16 cellular contexts compared by ENCODE assay signal in the genomic region with DNA sequence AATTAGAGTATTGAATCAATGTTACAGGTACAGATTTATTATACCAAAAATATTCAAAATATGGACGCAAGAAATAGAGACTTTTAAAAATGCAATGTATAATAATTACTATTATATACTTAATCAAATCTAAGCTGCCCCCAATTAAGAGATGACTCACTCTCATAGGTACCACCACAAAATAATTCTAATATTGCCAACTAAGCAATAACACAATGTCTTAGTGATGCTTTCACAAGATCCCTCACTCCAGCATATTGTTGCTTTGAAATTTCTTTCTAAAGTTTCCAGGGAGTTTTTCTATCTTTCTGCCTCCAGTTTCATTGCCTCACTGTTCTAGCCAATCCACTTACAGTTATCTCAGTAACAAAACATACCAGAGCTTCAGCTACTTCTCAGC.
DNase-seq lines count a peak whose midpoint lies in the region; ATAC-seq, FAIRE-seq and TF ChIP-seq lines count a peak whose summit lies in the region.
"Had no signal": no experiment of that assay in that cellular context is flagged by ENCODE, and none has a peak within 500 bp of the region (broad histone marks: within the 10 kb centered on the region; RNA-seq: fewer than 3 reads in every experiment).

No MANE protein-coding gene starts in this region.

- no peaks in the 10 kb centered on the region for H3K36me3 ChIP-seq in GM23338 (ENCODE audit: insufficient read depth)
- no peaks in the 10 kb centered on the region for H3K36me3 ChIP-seq in adipocyte (ENCODE audit: control insufficient read depth, insufficient read depth, low read length, severe bottlenecking)
- H3K36me3 ChIP-seq in neural progenitor cell, result no peaks in the 10 kb centered on the region
- H3K36me3 ChIP-seq in kidney (ENCODE audit: control insufficient read depth in 1 of 2, insufficient read depth in 2 of 2, low read length in 2 of 2), result no peaks in the 10 kb centered on the region
- H3K36me3 ChIP-seq in testis (ENCODE audit: low read depth, missing control alignments), result no peaks in the 10 kb centered on the region
- H3K36me3 ChIP-seq: BE2C, HAP-1 had no signal

- H3K4me1 ChIP-seq in GM23338 (ENCODE audit: insufficient read depth) (no peaks in the 10 kb centered on the region), adipocyte (ENCODE audit: control insufficient read depth, insufficient read depth, low read length) (no peaks in the 10 kb centered on the region), neural progenitor cell (no peaks in the 10 kb centered on the region), kidney (ENCODE audit: control insufficient read depth in 1 of 2, insufficient read depth in 1 of 2, low read depth in 1 of 2, low read length in 2 of 2) (no peaks in the 10 kb centered on the region), testis (no peaks in the 10 kb centered on the region)
- H3K4me1 ChIP-seq: BE2C, HAP-1 had no signal

- no peak for ATAC-seq in GM23338

- H3K9me3 Mint-ChIP-seq in GM23338 (no peaks in the 10 kb centered on the region; the same call in 2 of the 3 replicates), neural progenitor cell (peaks cover 2% of the 10 kb centered on the region)

- H3K4me1 Mint-ChIP-seq in GM23338, result no peaks in the 10 kb centered on the region
- H3K4me1 Mint-ChIP-seq in neural progenitor cell, result no peaks in the 10 kb centered on the region
- H3K4me1 Mint-ChIP-seq: CD4-positive, CD25-positive, alpha-beta regulatory T cell; CD8-positive, alpha-beta memory T cell had no signal

- H3F3A ChIP-seq in GM23338 (replicated peaks; ENCODE audit: low read depth) (no peaks in the 10 kb centered on the region), neural progenitor cell (ENCODE audit: low read depth) (no peaks in the 10 kb centered on the region)

- TF ChIP-seq CTCF in GM23338 (conservative IDR thresholded peaks at IDR 0.05; ENCODE audit: low read depth in 2 of 2), result no peak
- TF ChIP-seq CTCF in choroid plexus epithelial cell (conservative IDR thresholded peaks at IDR 0.05; ENCODE audit: low read depth, low read length), result no peak
- no peak for TF ChIP-seq CTCF in neural progenitor cell (IDR thresholded peaks at IDR 0.05)
- no peak for TF ChIP-seq CTCF in kidney (IDR thresholded peaks at IDR 0.05; ENCODE audit: borderline replicate concordance, extremely low read depth, insufficient read depth)
- no peak for TF ChIP-seq CTCF in testis (IDR thresholded peaks at IDR 0.05)

- H3K27me3 ChIP-seq in GM23338 (ENCODE audit: insufficient read depth), result no peaks in the 10 kb centered on the region
- no peaks in the 10 kb centered on the region for H3K27me3 ChIP-seq in adipocyte (replicated peaks; ENCODE audit: control insufficient read depth, insufficient read depth, low read length)
- H3K27me3 ChIP-seq in neural progenitor cell, result no peaks in the 10 kb centered on the region
- H3K27me3 ChIP-seq in testis, result no peaks in the 10 kb centered on the region
- H3K27me3 ChIP-seq: BE2C had no signal

- no peak overlapping the region for H3K4me2 ChIP-seq in GM23338
- H3K4me2 ChIP-seq in neural progenitor cell, result no peak overlapping the region

- H3K4me3 Mint-ChIP-seq in GM23338 (no peak overlapping the region), neural progenitor cell (no peak overlapping the region)
- H3K4me3 Mint-ChIP-seq: CD4-positive, CD25-positive, alpha-beta regulatory T cell; CD8-positive, alpha-beta memory T cell had no signal

- H3K9ac ChIP-seq in adipocyte (ENCODE audit: low read length), result no peak overlapping the region
- H3K9ac ChIP-seq in neural progenitor cell, result no peak overlapping the region
- H3K9ac ChIP-seq in kidney (ENCODE audit: low read length in 2 of 2), result no peak overlapping the region

- 93 to 96% methylated on average over 1 of the region's 1 CpG for WGBS in testis, 2 donors

- no peaks in the 10 kb centered on the region for H3K9me2 ChIP-seq in GM23338 (ENCODE audit: insufficient read depth)

- no peak overlapping the region for H3K27ac ChIP-seq in GM23338 (ENCODE audit: low read depth)
- H3K27ac ChIP-seq in neural progenitor cell, result no peak overlapping the region
- no peak overlapping the region for H3K27ac ChIP-seq in kidney (ENCODE audit: low read depth in 2 of 2, low read length in 2 of 2)
- no peak overlapping the region for H3K27ac ChIP-seq in testis

- H4K20me1 ChIP-seq in GM23338 (replicated peaks; ENCODE audit: insufficient read depth) (no peaks in the 10 kb centered on the region), neural progenitor cell (ENCODE audit: low read depth) (no peaks in the 10 kb centered on the region)

- H3K4me3 ChIP-seq in GM23338 (no peak overlapping the region), adipocyte (ENCODE audit: low read length) (no peak overlapping the region), choroid plexus epithelial cell (ENCODE audit: low read depth, low read length) (no peak overlapping the region), neural progenitor cell (no peak overlapping the region), kidney (ENCODE audit: low read length in 2 of 2) (no peak overlapping the region), testis (no peak overlapping the region)
- H3K4me3 ChIP-seq: HAP-1 had no signal

- H3K79me2 ChIP-seq in GM23338 (replicated peaks; ENCODE audit: insufficient read depth), result no peaks in the 10 kb centered on the region
- no peaks in the 10 kb centered on the region for H3K79me2 ChIP-seq in neural progenitor cell (ENCODE audit: low read depth)

- peaks cover 5% of the 10 kb centered on the region for H3K9me3 ChIP-seq in adipocyte (ENCODE audit: control insufficient read depth, low read length)
- H3K9me3 ChIP-seq in neural progenitor cell (ENCODE audit: low read depth), result no peaks in the 10 kb centered on the region
- no peaks in the 10 kb centered on the region for H3K9me3 ChIP-seq in kidney (ENCODE audit: control insufficient read depth in 1 of 2, low read length in 2 of 2)
- H3K9me3 ChIP-seq in testis, result no peaks in the 10 kb centered on the region
- H3K9me3 ChIP-seq: BE2C, HAP-1 had no signal

- intact Hi-C loops in kidney (cut with DNase I), result no loop called here
- intact Hi-C loops in testis (cut with DNase I; ENCODE audit: low total_unique reads), result no loop called here

- H2AFZ ChIP-seq in GM23338 (peak overlapping the region; percentile 28; the same call in 1 of the 2 replicates), neural progenitor cell (replicated peaks) (peak overlapping the region; percentile 17)

- no peak for DNase-seq in GM23338 (ENCODE audit: low spot score)
- DNase-seq in adipocyte (ENCODE audit: low read depth), result peak; percentile 14
- peak; percentile 26 for DNase-seq in choroid plexus epithelial cell (ENCODE audit: low read depth)
- DNase-seq in neural progenitor cell (ENCODE audit: low spot score), result no peak
- DNase-seq in T-helper 9 cell, result no peak
- DNase-seq in kidney, result no peak
- DNase-seq in testis, result no peak
- DNase-seq: ACHN; BE2C; C1 segment of cervical spinal cord; CD4-positive, CD25-positive, alpha-beta regulatory T cell; CD8-positive, alpha-beta memory T cell; COR-L47; GDM1 had no signal

- H3K27ac Mint-ChIP-seq in GM23338 (no peak overlapping the region), neural progenitor cell (no peak overlapping the region)
- H3K27ac Mint-ChIP-seq: CD4-positive, CD25-positive, alpha-beta regulatory T cell; CD8-positive, alpha-beta memory T cell had no signal

- FAIRE-seq in kidney (lab: Jason Lieb, UNC), result no peak
- FAIRE-seq: GM12892 had no signal

- TF ChIP-seq POLR2A in testis (IDR thresholded peaks at IDR 0.05), result no peak

- H3K36me3 Mint-ChIP-seq in GM23338 (ENCODE audit: low read depth) (peaks cover 3% of the 10 kb centered on the region; the same call in 2 of the 3 replicates), neural progenitor cell (no peaks in the 10 kb centered on the region)
- H3K36me3 Mint-ChIP-seq: CD4-positive, CD25-positive, alpha-beta regulatory T cell; CD8-positive, alpha-beta memory T cell had no signal

- H3K27me3 Mint-ChIP-seq in GM23338 (ENCODE audit: insufficient read depth, low read depth, poor library complexity) (peaks cover 3% of the 10 kb centered on the region), neural progenitor cell (ENCODE audit: insufficient read depth, low read depth) (no peaks in the 10 kb centered on the region)
- H3K27me3 Mint-ChIP-seq: CD4-positive, CD25-positive, alpha-beta regulatory T cell; CD8-positive, alpha-beta memory T cell had no signal

TF ChIP-seq in GM23338, 12 proteins besides CTCF, POLR2A, EP300 and RAD21 (continues in another document):
- TF ChIP-seq STAT1 (IDR thresholded peaks at IDR 0.05; ENCODE audit: unreplicated experiment) (no peak), CREB1 (CRISPR knock-in tag; IDR thresholded peaks at IDR 0.05; ENCODE audit: low read depth) (no peak), NANOG (IDR thresholded peaks at IDR 0.05; ENCODE audit: borderline replicate concordance) (no peak)
- TF ChIP-seq, protein P1, sequence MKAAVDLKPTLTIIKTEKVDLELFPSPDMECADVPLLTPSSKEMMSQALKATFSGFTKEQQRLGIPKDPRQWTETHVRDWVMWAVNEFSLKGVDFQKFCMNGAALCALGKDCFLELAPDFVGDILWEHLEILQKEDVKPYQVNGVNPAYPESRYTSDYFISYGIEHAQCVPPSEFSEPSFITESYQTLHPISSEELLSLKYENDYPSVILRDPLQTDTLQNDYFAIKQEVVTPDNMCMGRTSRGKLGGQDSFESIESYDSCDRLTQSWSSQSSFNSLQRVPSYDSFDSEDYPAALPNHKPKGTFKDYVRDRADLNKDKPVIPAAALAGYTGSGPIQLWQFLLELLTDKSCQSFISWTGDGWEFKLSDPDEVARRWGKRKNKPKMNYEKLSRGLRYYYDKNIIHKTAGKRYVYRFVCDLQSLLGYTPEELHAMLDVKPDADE (IDR thresholded peaks at IDR 0.05), result no peak

Comparison
In these comparisons a context has a peak if more than half of its experiments do, and no peak if none do; other contexts are left out.
1. DNase-seq: peak in adipocyte (single experiment) and choroid plexus epithelial cell (single experiment); none in GM23338 (single experiment), neural progenitor cell (single experiment), T-helper 9 cell (single experiment), kidney (single experiment) and testis (single experiment).